ENCODE assay signal across 21 cellular contexts in genomic region chr6:116564296-116564695, GRCh38. TPM values are rescaled to one million over a fixed set of nuclear protein-coding genes. Genes with fewer than 3 reads are reported as not detected.
DNase-seq lines count a peak whose midpoint lies in the region; ATAC-seq, FAIRE-seq and TF ChIP-seq lines count a peak whose summit lies in the region.
"Had no signal": no experiment of that assay in that cellular context is flagged by ENCODE, and none has a peak within 500 bp of the region (broad histone marks: within the 10 kb centered on the region; RNA-seq: fewer than 3 reads in every experiment).

No MANE protein-coding gene starts in this region.

- H3K4me1 Mint-ChIP-seq in Calu3 (ENCODE audit: low read depth, unreplicated experiment) (peaks cover 6% of the 10 kb centered on the region), T-cell (peaks cover 11 to 17% (median 13%) of the 10 kb centered on the region in 3 donors)

- H3F3A ChIP-seq in PC-9 (ENCODE audit: insufficient read depth, low read depth): no peaks in the 10 kb centered on the region

- DNase-seq in AG04449 (ENCODE audit: low read depth, low spot score) (peak; percentile 34), Calu3 (no peak), T-cell (no peak), keratinocyte (ENCODE audit: low read depth, low spot score) (no peak), NCI-H2196 treated with DMSO at 0.1 percent for 48 hours (lab: John Stamatoyannopoulos, UW; ENCODE audit: unreplicated experiment) (no peak), PC-9 (no peak)
- DNase-seq in stimulated activated naive CD4-positive, alpha-beta T cell treated with Interleukin-2 at 50 U/mL for 16 hours (lab: John Stamatoyannopoulos, UW): no peak
- DNase-seq in stimulated activated CD4-positive, alpha-beta T cell treated with anti-CD3 and anti-CD28 coated beads, Interleukin-4, amount 100 ng/mL, for 1 hour: no peak
- DNase-seq: DMS 273 treated with DMSO at 0.1 percent for 48 hours; NCI-H1694 treated with DMSO at 0.1 percent for 48 hours; stimulated activated naive B cell treated with anti-CD40 and anti-IgM and Interleukin-4, amounts not matched to agents 10 μg/mL and 1 μg/mL and 100 μg/mL, for 72 hours had no signal

- H4K20me1 ChIP-seq in keratinocyte (ENCODE audit: control insufficient read depth, extremely low read depth, insufficient read depth, low read length) (no peaks in the 10 kb centered on the region), PC-9 (ENCODE audit: insufficient read depth) (no peaks in the 10 kb centered on the region)

- POLR2A ChIA-PET in AG04449 (lab: Yijun Ruan, JAX): interaction anchor here (1.3 kb wide), 1 partner anchor 310 kb away, joined by 3 read pairs; the partner anchor contains the start of gene TSPYL4
- POLR2A ChIA-PET in T-cell (lab: Charles Lee): interaction anchor here in 1 of 2 donors (0.5 to 0.7 kb wide), 2 partner anchors 22 to 74 kb away, joined by 3 to 8 read pairs; no protein-coding TSS in a partner anchor
- POLR2A ChIA-PET in PC-9 (lab: Charles Lee; ENCODE audit: unreplicated experiment): no interaction called here

- TF ChIP-seq CTCF in AG04449 (IDR thresholded peaks at IDR 0.05; ENCODE audit: insufficient read depth, low read length, missing control alignments): no peak
- no peak for TF ChIP-seq CTCF in Calu3 (IDR thresholded peaks at IDR 0.05; ENCODE audit: unreplicated experiment)
- TF ChIP-seq CTCF in keratinocyte (optimal IDR thresholded peaks at IDR 0.05 in 1 of 3, IDR thresholded peaks at IDR 0.05 in 1 of 3, conservative IDR thresholded peaks at IDR 0.05 in 1 of 3; ENCODE audit: extremely low read depth in 1 of 3, insufficient read depth in 2 of 3, low read length in 3 of 3): no peak
- no peak for TF ChIP-seq CTCF in PC-9 (conservative IDR thresholded peaks at IDR 0.05)

- H3K9me2 ChIP-seq in PC-9 (ENCODE audit: insufficient read depth): no peaks in the 10 kb centered on the region; the same call in 1 of the 2 replicates

- H3K27me3 ChIP-seq in keratinocyte (ENCODE audit: control insufficient read depth, extremely low read depth, insufficient read depth, low read length) (no peaks in the 10 kb centered on the region), PC-9 (ENCODE audit: insufficient read depth, low read depth) (no peaks in the 10 kb centered on the region)
- H3K27me3 ChIP-seq: ascending aorta, Peyer's patch, SJCRH30 had no signal

- peak overlapping the region; percentile 21 for H2AFZ ChIP-seq in keratinocyte (ENCODE audit: control insufficient read depth, low read length)
- H2AFZ ChIP-seq in PC-9: no peak overlapping the region; the same call in 1 of the 2 replicates

- H3K9me3 ChIP-seq in keratinocyte (ENCODE audit: control insufficient read depth, low read depth, low read length) (no peaks in the 10 kb centered on the region), PC-9 (ENCODE audit: insufficient read depth, low read depth) (no peaks in the 10 kb centered on the region)
- H3K9me3 ChIP-seq: ascending aorta, Peyer's patch, SJCRH30 had no signal

- no peak for FAIRE-seq in keratinocyte (lab: Jason Lieb, UNC)
- FAIRE-seq: G401.6, H54 had no signal

- dilution Hi-C loops in keratinocyte (cut with MboI; ENCODE audit: extremely low pct_ligation_motif_present, low sequenced_read_pairs): no loop called here

- ATAC-seq in T-cell (replicated peaks in 1 of 4): no peak

- H3K79me2 ChIP-seq in keratinocyte (ENCODE audit: control insufficient read depth, insufficient read depth, low read length): no peaks in the 10 kb centered on the region
- H3K79me2 ChIP-seq in PC-9 (ENCODE audit: low read depth): peaks cover 1% of the 10 kb centered on the region; the same call in 1 of the 2 replicates

- H3K36me3 Mint-ChIP-seq in Calu3 (ENCODE audit: insufficient read depth, unreplicated experiment): no peaks in the 10 kb centered on the region
- H3K36me3 Mint-ChIP-seq in T-cell: no peaks in the 10 kb centered on the region
- H3K36me3 Mint-ChIP-seq: stimulated activated naive B cell treated with anti-CD40 and anti-IgM and Interleukin-4, amounts not matched to agents 10 μg/mL and 1 μg/mL and 100 μg/mL, for 72 hours had no signal

- peaks cover 13% of the 10 kb centered on the region for H3K4me1 ChIP-seq in keratinocyte (ENCODE audit: control insufficient read depth, extremely low read depth, insufficient read depth, low read length)
- peaks cover 6% of the 10 kb centered on the region for H3K4me1 ChIP-seq in PC-9 (replicated peaks; ENCODE audit: insufficient read depth)
- H3K4me1 ChIP-seq: ascending aorta, Peyer's patch had no signal

- H3K9me1 ChIP-seq in keratinocyte (ENCODE audit: control insufficient read depth, extremely low read depth, insufficient read depth, low read length): no peaks in the 10 kb centered on the region

- no peak overlapping the region for H3K9ac ChIP-seq in keratinocyte (ENCODE audit: control insufficient read depth, extremely low read depth, insufficient read depth, low read length)

- H3K9me3 Mint-ChIP-seq in Calu3 (ENCODE audit: low read depth, unreplicated experiment): no peaks in the 10 kb centered on the region
- no peaks in the 10 kb centered on the region for H3K9me3 Mint-ChIP-seq in T-cell
- H3K9me3 Mint-ChIP-seq: activated T-cell treated with anti-CD3 and anti-CD28 coated beads, Interleukin-2, amount 50 U/mL, for 24 hours; CD4-positive, alpha-beta T cell; stimulated activated naive B cell treated with anti-CD40 and anti-IgM and Interleukin-4, amounts not matched to agents 10 μg/mL and 1 μg/mL and 100 μg/mL, for 72 hours had no signal

- BruUV-seq in Calu3 (replicated peaks; lab: Mats Ljungman, UMichigan): no TSS peak
- no TSS peak for BruUV-seq in PC-9 (replicated peaks; lab: Mats Ljungman, UMichigan)

- no peak overlapping the region for H3K4me2 ChIP-seq in keratinocyte (ENCODE audit: control insufficient read depth, extremely low read depth, insufficient read depth, low read depth, low read length)
- H3K4me2 ChIP-seq in PC-9: no peak overlapping the region

- H3K27ac Mint-ChIP-seq in Calu3 (ENCODE audit: unreplicated experiment) (no peak overlapping the region), T-cell (no peak overlapping the region)
- H3K27ac Mint-ChIP-seq: activated T-cell treated with anti-CD3 and anti-CD28 coated beads, Interleukin-2, amount 50 U/mL, for 24 hours; CD4-positive, alpha-beta T cell; stimulated activated naive B cell treated with anti-CD40 and anti-IgM and Interleukin-4, amounts not matched to agents 10 μg/mL and 1 μg/mL and 100 μg/mL, for 72 hours had no signal

- intact Hi-C loops in Calu3 (cut with micrococcal nuclease; ENCODE audit: unreplicated experiment) (loop anchor here (5.0 kb wide), 1 partner anchor 347 kb away; no protein-coding TSS in a partner anchor), PC-9 (cut with micrococcal nuclease; ENCODE audit: unreplicated experiment) (loop anchor here (10.0 kb wide), 1 partner anchor 189 kb away; the partner anchor contains the start of gene DSE)

- H3K36me3 ChIP-seq in keratinocyte (ENCODE audit: control insufficient read depth in 2 of 2, extremely low read depth in 1 of 2, insufficient read depth in 2 of 2, low read length in 2 of 2) (no peaks in the 10 kb centered on the region), PC-9 (ENCODE audit: low read depth) (no peaks in the 10 kb centered on the region)
- H3K36me3 ChIP-seq: ascending aorta, Peyer's patch, SJCRH30 had no signal

- CTCF ChIA-PET in AG04449 (lab: Yijun Ruan, JAX) (interaction anchor here (1.1 to 11.6 kb wide), 14 partner anchors 10 to 347 kb away, joined by 3 to 188 read pairs (median 8); partner anchors contain the start of gene CALHM4), Calu3 (lab: Charles Lee) (interaction anchor here (0.6 to 1.2 kb wide), 3 partner anchors 53 to 292 kb away, joined by 3 to 6 read pairs (median 4); partner anchors contain the start of gene CALHM5), T-cell (lab: Charles Lee) (interaction anchor here (0.5 to 1.7 kb wide), 5 partner anchors 11 to 433 kb away, joined by 3 to 6 read pairs (median 5); partner anchors contain the start of gene CALHM4 (in 1 of the 2)), PC-9 (lab: Charles Lee) (no interaction called here)

- H3K27ac ChIP-seq in keratinocyte (ENCODE audit: control insufficient read depth, insufficient read depth, low read length): no peak overlapping the region
- H3K27ac ChIP-seq in PC-9: no peak overlapping the region
- H3K27ac ChIP-seq: ascending aorta, Peyer's patch, SJCRH30 had no signal

- no peak overlapping the region for H3K4me3 ChIP-seq in AG04449 (ENCODE audit: low read depth, low read length)
- no peak overlapping the region for H3K4me3 ChIP-seq in keratinocyte (ENCODE audit: control insufficient read depth in 2 of 3, extremely low read depth in 1 of 3, insufficient read depth in 2 of 3, low read depth in 1 of 3, low read length in 3 of 3)
- no peak overlapping the region for H3K4me3 ChIP-seq in PC-9

- H3K4me3 Mint-ChIP-seq in Calu3 (ENCODE audit: low read depth, unreplicated experiment) (peak overlapping the region; percentile 70), T-cell (peak overlapping the region in 2 of 3 donors; percentile 1 to 64)

- H3K27me3 Mint-ChIP-seq in Calu3 (ENCODE audit: unreplicated experiment) (peaks cover 55% of the 10 kb centered on the region), T-cell (peaks cover 22 to 25% of the 10 kb centered on the region in 2 donors)

RNA-seq across cellular contexts. Expression of gene RWDD1, which starts 7.0 kb away (rescaled TPM):
- total RNA-seq in Calu3 (2022): 22.5 and 29.5 TPM in 2 replicates
- total RNA-seq in T-cell: 10 to 100 TPM; 29.3 to 48.9 (median 35.8) TPM
- 35.9 to 61.7 TPM (median 41.7 TPM) in 3 replicates for polyA plus RNA-seq in keratinocyte
- polyA plus RNA-seq in keratinocyte (2011; ENCODE audit: low read depth): 152 TPM
- polyA plus RNA-seq in keratinocyte (2011; cell fraction: cytosol; rRNA removed): 42.8 and 65.6 TPM in 2 replicates
- 7.3 and 12.5 TPM in 2 replicates for polyA plus RNA-seq in keratinocyte (2011; cell fraction: nucleus; rRNA removed)
- polyA plus RNA-seq in keratinocyte (2012; ENCODE audit: low replicate concordance): 39.9 and 50.4 TPM in 2 replicates
- 10.5 to 18.3 TPM (median 15.6 TPM) in 3 replicates for polyA minus RNA-seq in keratinocyte
- polyA minus RNA-seq in keratinocyte (2011; cell fraction: cytosol; rRNA and poly(A)+ RNA removed): 19.4 TPM
- 1.9 and 4.0 TPM in 2 replicates for polyA minus RNA-seq in keratinocyte (2011; cell fraction: nucleus; rRNA and poly(A)+ RNA removed)
- total RNA-seq in PC-9 (2021): 21.5 and 22.9 TPM in 2 replicates

RNA-seq across cellular contexts. Expression of gene CALHM4, which starts 10.7 kb away (rescaled TPM):
- not detected in 2 replicates for total RNA-seq in Calu3 (2022)
- total RNA-seq in T-cell: not detected
- 0.33 to 0.57 TPM (median 0.41 TPM) in 3 replicates for polyA plus RNA-seq in keratinocyte
- polyA plus RNA-seq in keratinocyte (2011; ENCODE audit: low read depth): not detected
- polyA plus RNA-seq in keratinocyte (2011; cell fraction: cytosol; rRNA removed): 0.60 and 0.69 TPM in 2 replicates
- 0.64 and 1.1 TPM in 2 replicates for polyA plus RNA-seq in keratinocyte (2011; cell fraction: nucleus; rRNA removed)
- 0.31 TPM in 1 of 2 replicates, not detected in the other for polyA plus RNA-seq in keratinocyte (2012; ENCODE audit: low replicate concordance)
- 0.32 to 0.82 TPM in 2 of 3 replicates, not detected in the other for polyA minus RNA-seq in keratinocyte
- not detected for polyA minus RNA-seq in keratinocyte (2011; cell fraction: cytosol; rRNA and poly(A)+ RNA removed)
- 0.47 and 0.53 TPM in 2 replicates for polyA minus RNA-seq in keratinocyte (2011; cell fraction: nucleus; rRNA and poly(A)+ RNA removed)
- not detected in 2 replicates for total RNA-seq in PC-9 (2021)
- total RNA-seq: ascending aorta; CD4-positive, alpha-beta T cell; fibroblast of villous mesenchyme; lung microvascular endothelial cell; Peyer's patch; SJCRH30; T-helper 1 cell treated with Interleukin-12 subunit alpha and Interleukin-12 subunit beta and Interleukin-4 antibody, amounts not matched to agents 30 ng/mL and 1 ng/mL, for 36 hours had no signal

RNA-seq across cellular contexts. Expression of gene TRAPPC3L, which starts 18.8 kb away (rescaled TPM):
- total RNA-seq in Calu3 (2022) (not detected in 2 replicates), T-cell (not detected), PC-9 (2021) (not detected in 2 replicates)
- polyA plus RNA-seq in keratinocyte: 0.19 to 0.31 TPM (median 0.28 TPM) in 3 replicates
- polyA plus RNA-seq in keratinocyte (2011; ENCODE audit: low read depth): not detected
- 0.47 and 0.58 TPM in 2 replicates for polyA plus RNA-seq in keratinocyte (2011; cell fraction: cytosol; rRNA removed)
- 0.20 and 0.61 TPM in 2 replicates for polyA plus RNA-seq in keratinocyte (2011; cell fraction: nucleus; rRNA removed)
- polyA plus RNA-seq in keratinocyte (2012; ENCODE audit: low replicate concordance): 0.46 TPM in 1 of 2 replicates, not detected in the other
- polyA minus RNA-seq in keratinocyte: 0.35 TPM in 1 of 3 replicates, not detected in the others
- polyA minus RNA-seq in keratinocyte (2011; cell fraction: cytosol; rRNA and poly(A)+ RNA removed): not detected
- polyA minus RNA-seq in keratinocyte (2011; cell fraction: nucleus; rRNA and poly(A)+ RNA removed): not detected in 2 replicates
- total RNA-seq: ascending aorta; CD4-positive, alpha-beta T cell; fibroblast of villous mesenchyme; lung microvascular endothelial cell; Peyer's patch; SJCRH30; T-helper 1 cell treated with Interleukin-12 subunit alpha and Interleukin-12 subunit beta and Interleukin-4 antibody, amounts not matched to agents 30 ng/mL and 1 ng/mL, for 36 hours had no signal

RNA-seq across cellular contexts. Expression of gene RSPH4A, which starts 52.0 kb away (rescaled TPM):
- total RNA-seq in Calu3 (2022) (0.21 and 0.22 TPM in 2 replicates), T-cell (under 1 TPM; 0.38 to 0.91 (median 0.43) TPM), PC-9 (2021) (0.13 and 0.24 TPM in 2 replicates)
- polyA plus RNA-seq in keratinocyte: 0.10 to 0.12 TPM (median 0.11 TPM) in 3 replicates
- 0.12 TPM for polyA plus RNA-seq in keratinocyte (2011; ENCODE audit: low read depth)
- polyA plus RNA-seq in keratinocyte (2011; cell fraction: cytosol; rRNA removed): 0.04 and 0.05 TPM in 2 replicates
- polyA plus RNA-seq in keratinocyte (2011; cell fraction: nucleus; rRNA removed): 0.20 and 0.25 TPM in 2 replicates
- polyA plus RNA-seq in keratinocyte (2012; ENCODE audit: low replicate concordance): 0.07 TPM in 2 replicates
- 0.16 to 0.74 TPM in 2 of 3 replicates, not detected in the other for polyA minus RNA-seq in keratinocyte
- polyA minus RNA-seq in keratinocyte (2011; cell fraction: cytosol; rRNA and poly(A)+ RNA removed): not detected
- 0.21 and 0.31 TPM in 2 replicates for polyA minus RNA-seq in keratinocyte (2011; cell fraction: nucleus; rRNA and poly(A)+ RNA removed)

RNA-seq across cellular contexts. Expression of gene CALHM5, which starts 52.9 kb away (rescaled TPM):
- total RNA-seq in Calu3 (2022): 0.05 TPM in 1 of 2 replicates, not detected in the other
- total RNA-seq in T-cell: not detected
- polyA plus RNA-seq in keratinocyte: 0.80 to 2.9 TPM (median 0.94 TPM) in 3 replicates
- polyA plus RNA-seq in keratinocyte (2011; ENCODE audit: low read depth): 0.21 TPM
- 0.57 and 1.1 TPM in 2 replicates for polyA plus RNA-seq in keratinocyte (2011; cell fraction: cytosol; rRNA removed)
- 5.3 and 6.0 TPM in 2 replicates for polyA plus RNA-seq in keratinocyte (2011; cell fraction: nucleus; rRNA removed)
- 0.38 and 0.87 TPM in 2 replicates for polyA plus RNA-seq in keratinocyte (2012; ENCODE audit: low replicate concordance)
- 0.43 to 4.1 TPM (median 0.93 TPM) in 3 replicates for polyA minus RNA-seq in keratinocyte
- polyA minus RNA-seq in keratinocyte (2011; cell fraction: cytosol; rRNA and poly(A)+ RNA removed): 0.77 TPM
- 5.7 and 9.2 TPM in 2 replicates for polyA minus RNA-seq in keratinocyte (2011; cell fraction: nucleus; rRNA and poly(A)+ RNA removed)
- not detected in 2 replicates for total RNA-seq in PC-9 (2021)
- total RNA-seq: CD4-positive, alpha-beta T cell; T-helper 1 cell treated with Interleukin-12 subunit alpha and Interleukin-12 subunit beta and Interleukin-4 antibody, amounts not matched to agents 30 ng/mL and 1 ng/mL, for 36 hours had no signal
